Comparison of ENCODE assay signal across 7 cellular contexts in genomic region chr1:19133360-19133759, GRCh38.
"Had no signal": no experiment of that assay in that cellular context is flagged by ENCODE, and none has a peak within 500 bp of the region (broad histone marks: within the 10 kb centered on the region; RNA-seq: fewer than 3 reads in every experiment).

No MANE protein-coding gene starts in this region.

- H3K27me3 Mint-ChIP-seq: IgD-negative memory B cell had no signal

- H3K4me1 ChIP-seq: HAP-1 had no signal

- H3K4me3 ChIP-seq: GM23248, HAP-1 had no signal

- H3K27ac Mint-ChIP-seq: IgD-negative memory B cell had no signal

- H3K27ac ChIP-seq: GM23248 had no signal

- H3K4me3 Mint-ChIP-seq: IgD-negative memory B cell had no signal

- FAIRE-seq: HTR-8/SVneo had no signal

- H3K9me3 ChIP-seq: HAP-1 had no signal

- DNase-seq: GM23248, GOT3, H7, KG1 had no signal
